8 cellular contexts compared by ENCODE assay signal in genomic region chr4:119212964-119213606, GRCh38. TPM values are rescaled to one million over a fixed set of nuclear protein-coding genes. Genes with fewer than 3 reads are reported as not detected.
DNase-seq lines count a peak whose midpoint lies in the region; ATAC-seq and TF ChIP-seq lines count a peak whose summit lies in the region.

No MANE protein-coding gene starts in this region.

- ATAC-seq in GM21717 (IDR thresholded peaks at IDR 0.05; ENCODE audit: unreplicated experiment), result peak; percentile 64

- H3K4me3 ChIP-seq in neural progenitor cell, result peak overlapping the region; percentile 67
- peak overlapping the region; percentile 86 to 96 (median 91) for H3K4me3 ChIP-seq in subcutaneous abdominal adipose tissue (ENCODE audit: low read depth in 1 of 5, low read length in 5 of 5)

- POLR2A ChIA-PET in RWPE1 (lab: Yijun Ruan, JAX; ENCODE audit: low non-redundant PET), result interaction anchor here (0.5 to 1.4 kb wide), 5 partner anchors 9 to 528 kb away, joined by 3 to 6 read pairs (median 5); partner anchors contain the start of gene METTL14

- H3K4me1 Mint-ChIP-seq in IgD-negative memory B cell (peaks cover 8 to 23% (median 18%) of the 10 kb centered on the region in 3 donors), neural progenitor cell (peaks cover 5% of the 10 kb centered on the region)

- DNase-seq in DMS53 (lab: John Stamatoyannopoulos, UW) (peak; percentile 89), RWPE1 (ENCODE audit: low spot score) (peak; percentile 73), foreskin melanocyte (peak; percentile 63), neural progenitor cell (ENCODE audit: low spot score) (peak; percentile 94)
- DNase-seq in activated gamma-delta T cell treated with anti-CD3 and anti-CD28 coated beads, Interleukin-2, amount 50 U/mL, for 16 hours (ENCODE audit: low read depth), result peak; percentile 29

- TF ChIP-seq CTCF in RWPE1 (conservative IDR thresholded peaks at IDR 0.05; ENCODE audit: low read depth), result peak; percentile 51
- TF ChIP-seq CTCF in neural progenitor cell (IDR thresholded peaks at IDR 0.05), result peak; percentile 48

- H3K36me3 Mint-ChIP-seq in IgD-negative memory B cell (peaks cover 3% of the 10 kb centered on the region), neural progenitor cell (peaks cover 6% of the 10 kb centered on the region)

- H3K27me3 Mint-ChIP-seq in IgD-negative memory B cell (no peaks in the 10 kb centered on the region), neural progenitor cell (ENCODE audit: insufficient read depth, low read depth) (peaks cover 2% of the 10 kb centered on the region)

- H3K27ac ChIP-seq in RWPE1 (peak overlapping the region; percentile 99), neural progenitor cell (peak overlapping the region; percentile 90), subcutaneous abdominal adipose tissue (ENCODE audit: low read depth, low read length) (peak overlapping the region; percentile 90)

- H3K79me2 ChIP-seq in neural progenitor cell (ENCODE audit: low read depth), result peaks cover 30% of the 10 kb centered on the region

- H3K9me3 Mint-ChIP-seq in IgD-negative memory B cell, result no peaks in the 10 kb centered on the region
- no peaks in the 10 kb centered on the region for H3K9me3 Mint-ChIP-seq in neural progenitor cell

- H3K9ac ChIP-seq in neural progenitor cell (peak overlapping the region; percentile 51), subcutaneous abdominal adipose tissue (ENCODE audit: low read length in 5 of 5) (peak overlapping the region; percentile 52 to 97 (median 93))

- H3K4me3 Mint-ChIP-seq in IgD-negative memory B cell (peak overlapping the region; percentile 98 to 99 (median 98)), neural progenitor cell (peak overlapping the region; percentile 94)

- peak overlapping the region; percentile 78 for H3K4me2 ChIP-seq in neural progenitor cell

- no peaks in the 10 kb centered on the region for H4K20me1 ChIP-seq in neural progenitor cell (ENCODE audit: low read depth)

- H3K36me3 ChIP-seq in neural progenitor cell (no peaks in the 10 kb centered on the region), subcutaneous abdominal adipose tissue (ENCODE audit: control insufficient read depth in 5 of 5, insufficient read depth in 5 of 5, low read length in 5 of 5) (peaks cover 4 to 8% (median 6%) of the 10 kb centered on the region in 5 donors)

- peaks cover 17% of the 10 kb centered on the region for H3F3A ChIP-seq in neural progenitor cell (ENCODE audit: low read depth)

- H2AFZ ChIP-seq in neural progenitor cell (replicated peaks), result peak overlapping the region; percentile 85

- peak overlapping the region; percentile 79 to 96 (median 91) for H3K27ac Mint-ChIP-seq in IgD-negative memory B cell
- H3K27ac Mint-ChIP-seq in neural progenitor cell, result peak overlapping the region; percentile 6

- CTCF ChIA-PET in RWPE1 (lab: Yijun Ruan, JAX), result interaction anchor here (0.6 to 1.1 kb wide), 5 partner anchors 16 to 172 kb away, joined by 3 to 7 read pairs (median 5); a partner anchor contains a TSS

- H3K27me3 ChIP-seq in neural progenitor cell (peaks cover 16% of the 10 kb centered on the region), subcutaneous abdominal adipose tissue (ENCODE audit: control insufficient read depth in 5 of 5, insufficient read depth in 4 of 5, low read length in 5 of 5) (no peaks in the 10 kb centered on the region)

- H3K9me3 ChIP-seq in neural progenitor cell (ENCODE audit: low read depth) (no peaks in the 10 kb centered on the region), subcutaneous abdominal adipose tissue (ENCODE audit: control insufficient read depth in 5 of 5, low read length in 5 of 5) (no peaks in the 10 kb centered on the region)

- H3K4me1 ChIP-seq in neural progenitor cell, result peaks cover 10% of the 10 kb centered on the region
- peaks cover 0 to 15% (median 12%) of the 10 kb centered on the region in 5 donors for H3K4me1 ChIP-seq in subcutaneous abdominal adipose tissue (ENCODE audit: control insufficient read depth in 5 of 5, insufficient read depth in 5 of 5, low read length in 5 of 5)

RNA-seq across cellular contexts. Expression of gene USP53, which starts 0.6 kb away (rescaled TPM):
- polyA plus RNA-seq in IgD-negative memory B cell, result 7.7 TPM
- total RNA-seq in neural progenitor cell (ENCODE audit: low replicate concordance), result 14.6 and 38.7 TPM in 2 replicates

Comparison
In these comparisons a context has a peak if more than half of its experiments do, and no peak if none do; other contexts are left out.
1. Peak in every context shown above with its lines: DNase-seq, ATAC-seq, H3K4me3 ChIP-seq and H3K27ac ChIP-seq.
2. DNase-seq: peak in every context shown above with its lines; median percentile 94 in neural progenitor cell; 89 in DMS53; 73 in RWPE1; 63 in foreskin melanocyte; 29 in activated gamma-delta T cell treated with anti-CD3 and anti-CD28 coated beads, Interleukin-2, amount 50 U/mL, for 16 hours.